8 cellular contexts compared by ENCODE assay signal in the genomic region with DNA sequence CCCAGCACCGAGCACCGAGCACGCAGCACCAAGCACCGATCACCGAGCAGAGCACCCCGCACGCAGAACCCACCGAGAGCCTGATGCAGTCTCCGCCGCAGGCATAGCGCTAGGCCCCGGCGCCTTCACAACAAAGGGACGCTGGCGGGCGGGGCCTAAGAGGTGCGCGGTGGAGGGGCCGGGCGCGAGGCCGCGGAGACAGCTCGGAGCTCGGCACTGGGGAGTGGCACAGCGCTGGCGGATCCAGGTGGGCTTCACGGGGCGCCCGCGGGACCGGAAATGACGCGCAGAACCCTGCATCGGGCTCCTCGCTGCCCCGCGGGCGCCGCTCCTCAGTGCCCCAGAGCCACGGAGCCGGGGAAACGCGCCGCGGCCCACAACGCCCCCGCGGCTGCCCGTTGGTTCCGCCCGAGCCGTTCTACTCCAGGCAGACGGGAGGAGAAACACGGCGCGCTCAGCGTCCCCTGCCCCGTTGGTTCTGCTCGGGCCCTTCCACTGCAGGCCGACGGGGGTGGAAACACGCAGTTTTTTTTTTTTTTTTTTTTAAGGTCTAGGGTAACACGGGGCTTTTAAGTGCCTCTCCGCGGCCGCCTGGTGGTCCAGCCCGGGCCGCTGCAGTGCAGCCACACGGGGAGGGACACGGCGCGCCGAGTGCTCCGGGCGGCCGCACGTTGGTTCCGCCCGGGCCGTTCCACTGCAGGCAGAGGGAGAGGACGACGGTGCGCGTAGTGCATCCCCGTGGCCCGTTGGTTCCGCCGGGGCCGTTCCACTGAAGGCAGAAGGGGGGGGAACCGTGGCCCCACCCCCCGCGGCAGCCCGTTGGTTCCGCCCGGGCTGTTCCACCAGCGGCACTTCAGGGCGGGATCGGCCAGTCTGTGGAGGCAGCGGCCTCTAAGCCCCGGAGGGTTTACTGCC. TPM values are rescaled to one million over a fixed set of nuclear protein-coding genes. Genes with fewer than 3 reads are reported as not detected.
DNase-seq lines count a peak whose midpoint lies in the region; ATAC-seq, FAIRE-seq and TF ChIP-seq lines count a peak whose summit lies in the region.
"Not testable (repeated sequence)": the region's sequence is repeated elsewhere in the genome, so short reads cannot be mapped to it uniquely, and the experiment has no call there.

No MANE protein-coding gene starts in this region.

- POLR2A ChIA-PET in H1 (lab: Charles Lee; ENCODE audit: partially characterized antibody), result interaction anchor here (0.7 kb wide), 1 partner anchor 49 kb away, joined by 3 read pairs; no protein-coding TSS in a partner anchor

- not testable (repeated sequence) for H3K9me3 Mint-ChIP-seq in CD14-positive monocyte

- H4K5ac ChIP-seq in H1 (ENCODE audit: insufficient read length, low read depth, low read length), result not testable (repeated sequence)

- 1% methylated on average over 23 of the region's 101 CpGs; no CpG with 5 or more reads in 1 of the 2 experiments for WGBS in H1 (ENCODE audit: extremely low coverage in 1 of 2, insufficient coverage in 1 of 2, insufficient read length in 1 of 2, insufficient replicate concordance in 2 of 2, low coverage in 1 of 2, low lambda C conversion rate in 2 of 2, missing lambda C conversion rate in 1 of 2), 2 experiments
- 0% methylated on average over 26 of the region's 101 CpGs for WGBS in mesenchymal stem cell

- H4K91ac ChIP-seq in H1 (replicated peaks; ENCODE audit: insufficient read length, low read length), result not testable (repeated sequence)
- peak overlapping the region; percentile 61 for H4K91ac ChIP-seq in mesenchymal stem cell (ENCODE audit: low read length)

- H3K4me1 ChIP-seq in OCI-LY1 (ENCODE audit: insufficient read depth, low read length, severe bottlenecking); H1 (replicated peaks in 1 of 4; ENCODE audit: control insufficient read depth in 3 of 4, insufficient read depth in 4 of 4, low read length in 3 of 4); mesenchymal stem cell (ENCODE audit: control insufficient read depth, insufficient read depth, low read depth, low read length): not testable (repeated sequence)

- not testable (repeated sequence) for TF ChIP-seq RAD21 in H1 (IDR thresholded peaks at IDR 0.05 in 1 of 2, conservative IDR thresholded peaks at IDR 0.05 in 1 of 2; ENCODE audit: low read depth in 2 of 2, low read length in 2 of 2)

- H3K79me1 ChIP-seq in H1 (ENCODE audit: low read depth, low read length); mesenchymal stem cell (replicated peaks; ENCODE audit: low read length, poor library complexity, severe bottlenecking): not testable (repeated sequence)

- not testable (repeated sequence) for H2BK120ac ChIP-seq in H1 (replicated peaks; ENCODE audit: low read depth, low read length); mesenchymal stem cell (ENCODE audit: low read depth, low read length)

- H3K36me3 Mint-ChIP-seq in CD14-positive monocyte, result peaks cover 6 to 16% of the 10 kb centered on the region in 2 donors

- H3K14ac ChIP-seq in H1 (ENCODE audit: insufficient read length); mesenchymal stem cell (ENCODE audit: low read length in 2 of 2): not testable (repeated sequence)

- H2BK12ac ChIP-seq in H1 (ENCODE audit: low read depth, low read length); mesenchymal stem cell (ENCODE audit: low read length in 2 of 2): not testable (repeated sequence)

- H3K4me2 ChIP-seq in OCI-LY1 (ENCODE audit: low read length), result not testable (repeated sequence)
- H3K4me2 ChIP-seq in H1 (ENCODE audit: insufficient read depth in 1 of 2, low read depth in 2 of 2, low read length in 2 of 2), result peak overlapping the region; percentile 45 to 49; a peak in 3 of 4 replicates
- H3K4me2 ChIP-seq in mesenchymal stem cell (ENCODE audit: low read length, poor library complexity, severe bottlenecking), result peak overlapping the region; percentile 33

- not testable (repeated sequence) for H3F3A ChIP-seq in OCI-LY1 (ENCODE audit: insufficient read depth, low read length)

- not testable (repeated sequence) for H2BK20ac ChIP-seq in H1 (ENCODE audit: low read length)

- H2AK5ac ChIP-seq in H1 (ENCODE audit: low read depth, low read length); mesenchymal stem cell (ENCODE audit: low read length, severe bottlenecking): not testable (repeated sequence)

- H3K9ac ChIP-seq in OCI-LY1 (ENCODE audit: low read length) (peak overlapping the region; percentile 43; the same call in 1 of the 2 replicates), H1 (replicated peaks in 1 of 4; ENCODE audit: extremely low read depth in 1 of 4, low read depth in 3 of 4, low read length in 3 of 4) (peak overlapping the region; percentile 62 to 81 (median 74)), mesenchymal stem cell (ENCODE audit: low read length) (peak overlapping the region; percentile 86)

- H3K23me2 ChIP-seq in H1 (ENCODE audit: low read depth, low read length), result not testable (repeated sequence)

- not testable (repeated sequence) for H2BK15ac ChIP-seq in H1 (ENCODE audit: low read length); mesenchymal stem cell (ENCODE audit: low read depth, poor library complexity, severe bottlenecking)

- peak overlapping the region; percentile 68 to 69 for H3K4me3 Mint-ChIP-seq in CD14-positive monocyte

- CTCF ChIA-PET in H1 (lab: Charles Lee; ENCODE audit: partially characterized antibody), result not testable (repeated sequence)

- H3K4me1 Mint-ChIP-seq in CD14-positive monocyte, result not testable (repeated sequence)

- H4K20me1 ChIP-seq in OCI-LY1 (ENCODE audit: insufficient read depth, low read length); H1 (replicated peaks in 1 of 2; ENCODE audit: control insufficient read depth in 1 of 2, insufficient read depth in 2 of 2, low read length in 2 of 2): not testable (repeated sequence)

- H3K9me2 ChIP-seq in OCI-LY1 (ENCODE audit: low read depth, low read length), result not testable (repeated sequence)

- not testable (repeated sequence) for H3K56ac ChIP-seq in H1 (replicated peaks; ENCODE audit: insufficient read length, low read depth, low read length)

- H3K4me3 ChIP-seq in OCI-LY1 (ENCODE audit: low read depth, low read length, poor library complexity, severe bottlenecking) (peak overlapping the region; percentile 47), H1 (ENCODE audit: extremely low read depth in 1 of 4, insufficient read depth in 2 of 4, low read depth in 3 of 4, low read length in 4 of 4) (peak overlapping the region; percentile 43 to 62 (median 55)), mesenchymal stem cell (ENCODE audit: insufficient read depth in 1 of 2, low read depth in 1 of 2, low read length in 2 of 2) (peak overlapping the region; percentile 51 to 63)

- not testable (repeated sequence) for H3K36me3 ChIP-seq in OCI-LY1 (ENCODE audit: insufficient read depth, low read length); H1 (ENCODE audit: control insufficient read depth in 2 of 4, insufficient read depth in 4 of 4, low read length in 3 of 4); mesenchymal stem cell (ENCODE audit: control insufficient read depth in 1 of 2, insufficient read depth in 2 of 2, low read depth in 1 of 2, low read length in 2 of 2)

- not testable (repeated sequence) for TF ChIP-seq CTCF in CD14-positive monocyte (IDR thresholded peaks at IDR 0.05); OCI-LY1 (IDR thresholded peaks at IDR 0.05; ENCODE audit: low read length); H1 (IDR thresholded peaks at IDR 0.05; ENCODE audit: control extremely low read depth in 1 of 3, insufficient read depth in 1 of 3, low read depth in 1 of 3, low read length in 3 of 3)

- not testable (repeated sequence) for TF ChIP-seq POLR2A in H1 (IDR thresholded peaks at IDR 0.05; ENCODE audit: control extremely low read depth in 1 of 2, low read depth in 2 of 2, low read length in 2 of 2)

- ATAC-seq in GM21360 (IDR thresholded peaks at IDR 0.05; ENCODE audit: unreplicated experiment) (peak; percentile 69), HG03558 (IDR thresholded peaks at IDR 0.05; ENCODE audit: extremely low read depth, unreplicated experiment) (peak; percentile 41)

- H3K27ac Mint-ChIP-seq in CD14-positive monocyte, result peak overlapping the region; percentile 83 to 99 (median 96)

- peak in 1 of 2 experiments; percentile 96; a peak in 1 of 3 replicates for TF ChIP-seq EP300 in H1 (IDR thresholded peaks at IDR 0.05; ENCODE audit: borderline replicate concordance in 1 of 2, low read depth in 2 of 2, low read length in 2 of 2)

- not testable (repeated sequence) for H2AFZ ChIP-seq in OCI-LY1 (ENCODE audit: low read length); H1 (ENCODE audit: low read length); mesenchymal stem cell (ENCODE audit: low read depth, low read length)

- not testable (repeated sequence) for H2BK5ac ChIP-seq in H1 (ENCODE audit: low read depth, low read length)
- peak overlapping the region; percentile 81 for H2BK5ac ChIP-seq in mesenchymal stem cell (ENCODE audit: low read depth, low read length, poor library complexity, severe bottlenecking)

- H3K4ac ChIP-seq in H1 (replicated peaks; ENCODE audit: insufficient read length, low read depth, low read length); mesenchymal stem cell (ENCODE audit: low read depth in 1 of 2, low read length in 2 of 2): not testable (repeated sequence)

- intact Hi-C loops in CD14-positive monocyte (cut with micrococcal nuclease), result loop anchor here (10.0 kb wide), 1 partner anchor 51 kb away; a partner anchor contains a TSS

- H3K79me2 ChIP-seq in OCI-LY1 (ENCODE audit: insufficient read depth, low read length); H1 (ENCODE audit: control insufficient read depth in 1 of 2, insufficient read depth in 2 of 2, low read length in 2 of 2): not testable (repeated sequence)

- H4K8ac ChIP-seq in H1 (ENCODE audit: extremely low read depth, insufficient read depth, low read length), result peak overlapping the region; percentile 85; the same call in 1 of the 2 replicates
- H4K8ac ChIP-seq in mesenchymal stem cell (ENCODE audit: low read length), result not testable (repeated sequence)

- peak overlapping the region; percentile 63 for H3K27ac ChIP-seq in OCI-LY1 (ENCODE audit: low read depth, low read length, poor library complexity, severe bottlenecking)
- peak overlapping the region; percentile 85; the same call in 1 of the 2 replicates for H3K27ac ChIP-seq in H1 (ENCODE audit: low read depth, low read length)
- peak overlapping the region; percentile 94 for H3K27ac ChIP-seq in mesenchymal stem cell (ENCODE audit: low read length, poor library complexity, severe bottlenecking)

- DNase-seq in CD14-positive monocyte (ENCODE audit: low spot score), result peak; percentile 92
- peak; percentile 90 for DNase-seq in activated T-cell treated with anti-CD3 and anti-CD28 coated beads for 24 hours (ENCODE audit: low read depth)
- peak in 1 of 2 experiments; percentile 97 for DNase-seq in H1 (ENCODE audit: low read depth in 1 of 2, low spot score in 2 of 2)
- DNase-seq in mesenchymal stem cell, result peak; percentile 91
- DNase-seq in stimulated activated CD4-positive, alpha-beta T cell treated with anti-CD3 and anti-CD28 coated beads, TNF-alpha, amount 100 ng/mL, for 24 hours (ENCODE audit: low read depth in 3 of 3), result peak; percentile 81 to 94 (median 86)

- H3K23ac ChIP-seq in H1 (ENCODE audit: insufficient read length); mesenchymal stem cell (ENCODE audit: low read length in 2 of 2): not testable (repeated sequence)

- not testable (repeated sequence) for H3K9me3 ChIP-seq in OCI-LY1 (ENCODE audit: low read length); H1 (ENCODE audit: insufficient read depth in 2 of 2, low read depth in 1 of 2, low read length in 1 of 2); mesenchymal stem cell (ENCODE audit: control insufficient read depth, low read length)

- H3K27me3 Mint-ChIP-seq in CD14-positive monocyte (ENCODE audit: low read depth in 3 of 3), result not testable (repeated sequence)

- H3K18ac ChIP-seq in H1 (ENCODE audit: extremely low read depth, low read length); mesenchymal stem cell (ENCODE audit: low read depth in 1 of 2, low read length in 2 of 2): not testable (repeated sequence)

- H3K27me3 ChIP-seq in OCI-LY1 (ENCODE audit: insufficient read depth, low read length); H1 (replicated peaks in 1 of 4; ENCODE audit: control insufficient read depth in 3 of 4, extremely low read depth in 1 of 4, insufficient read depth in 3 of 4, low read length in 3 of 4); mesenchymal stem cell (ENCODE audit: control insufficient read depth in 1 of 2, insufficient read depth in 1 of 2, low read length in 2 of 2): not testable (repeated sequence)

- not testable (repeated sequence) for FAIRE-seq in H1 (lab: Jason Lieb, UNC)

RNA-seq across cellular contexts. Expression of a gene that starts 21.8 kb away (rescaled TPM):
- polyA plus RNA-seq in CD14-positive monocyte (10 to 100 TPM in 1 of 2 donors, 1 to 10 TPM in 1; 4.4 to 13.3 TPM), H1 (2011; rRNA removed) (15.0 and 38.8 TPM in 2 replicates)
- 45.6 and 45.7 TPM in 2 replicates for total RNA-seq in H1 (2021; fragmentation: NEBNext Ultra II Directional; extraction: Animal tissue kit (Norgen Biotek cat#: 25700))
- 15.5 TPM for polyA plus RNA-seq in H1 (2011; cell fraction: cytosol; rRNA removed)
- 150 TPM for polyA plus RNA-seq in H1 (2011; cell fraction: nucleus; rRNA removed)
- 40.9 to 51.5 TPM (median 46.7 TPM) in 4 replicates for polyA plus RNA-seq in H1 (2012, experiment 1 of 2)
- 15.0 TPM for polyA plus RNA-seq in H1 (2012, experiment 2 of 2)
- polyA plus RNA-seq in H1 (2013, experiment 1 of 2), result 33.1 TPM
- 28.8 TPM for polyA plus RNA-seq in H1 (2013, experiment 2 of 2)
- polyA minus RNA-seq in H1 (2011; rRNA and poly(A)+ RNA removed), result 5.0 and 9.8 TPM in 2 replicates
- 72.5 TPM for polyA minus RNA-seq in H1 (2011; cell fraction: cytosol; rRNA and poly(A)+ RNA removed)
- polyA minus RNA-seq in H1 (2011; cell fraction: nucleus; rRNA and poly(A)+ RNA removed), result 26.2 TPM
- polyA plus RNA-seq in mesenchymal stem cell (2013, experiment 1 of 2), result 20.9 TPM
- 19.3 TPM for polyA plus RNA-seq in mesenchymal stem cell (2013, experiment 2 of 2)

RNA-seq across cellular contexts. Expression of a gene that starts 32.4 kb away (rescaled TPM):
- polyA plus RNA-seq in CD14-positive monocyte (100 to 1,000 TPM; 175 to 235 TPM), H1 (2011; rRNA removed) (78.0 and 105 TPM in 2 replicates)
- 80.1 and 89.7 TPM in 2 replicates for total RNA-seq in H1 (2021; fragmentation: NEBNext Ultra II Directional; extraction: Animal tissue kit (Norgen Biotek cat#: 25700))
- polyA plus RNA-seq in H1 (2011; cell fraction: cytosol; rRNA removed), result 93.5 TPM
- 230 TPM for polyA plus RNA-seq in H1 (2011; cell fraction: nucleus; rRNA removed)
- 68.6 to 97.3 TPM (median 83.2 TPM) in 4 replicates for polyA plus RNA-seq in H1 (2012, experiment 1 of 2)
- polyA plus RNA-seq in H1 (2012, experiment 2 of 2), result 59.0 TPM
- polyA plus RNA-seq in H1 (2013, experiment 1 of 2), result 44.9 TPM
- 41.0 TPM for polyA plus RNA-seq in H1 (2013, experiment 2 of 2)
- 37.6 and 56.0 TPM in 2 replicates for polyA minus RNA-seq in H1 (2011; rRNA and poly(A)+ RNA removed)
- polyA minus RNA-seq in H1 (2011; cell fraction: cytosol; rRNA and poly(A)+ RNA removed), result 57.0 TPM
- 65.2 TPM for polyA minus RNA-seq in H1 (2011; cell fraction: nucleus; rRNA and poly(A)+ RNA removed)
- polyA plus RNA-seq in mesenchymal stem cell (2013, experiment 1 of 2), result 42.8 TPM
- polyA plus RNA-seq in mesenchymal stem cell (2013, experiment 2 of 2), result 40.7 TPM

RNA-seq across cellular contexts. Expression of a gene that starts 53.3 kb away (rescaled TPM):
- polyA plus RNA-seq in CD14-positive monocyte, result 10 to 100 TPM; 12.2 to 17.7 TPM
- 46.3 and 46.7 TPM in 2 replicates for total RNA-seq in H1 (2021; fragmentation: NEBNext Ultra II Directional; extraction: Animal tissue kit (Norgen Biotek cat#: 25700))
- polyA plus RNA-seq in H1 (2011; rRNA removed), result 25.9 and 40.7 TPM in 2 replicates
- polyA plus RNA-seq in H1 (2011; cell fraction: cytosol; rRNA removed), result 28.6 TPM
- 53.9 TPM for polyA plus RNA-seq in H1 (2011; cell fraction: nucleus; rRNA removed)
- 31.6 to 37.7 TPM (median 34.8 TPM) in 4 replicates for polyA plus RNA-seq in H1 (2012, experiment 1 of 2)
- 28.2 TPM for polyA plus RNA-seq in H1 (2012, experiment 2 of 2)
- polyA plus RNA-seq in H1 (2013, experiment 1 of 2), result 31.0 TPM
- 31.3 TPM for polyA plus RNA-seq in H1 (2013, experiment 2 of 2)
- polyA minus RNA-seq in H1 (2011; rRNA and poly(A)+ RNA removed), result 30.9 and 34.1 TPM in 2 replicates
- polyA minus RNA-seq in H1 (2011; cell fraction: cytosol; rRNA and poly(A)+ RNA removed), result 27.1 TPM
- 27.1 TPM for polyA minus RNA-seq in H1 (2011; cell fraction: nucleus; rRNA and poly(A)+ RNA removed)
- polyA plus RNA-seq in mesenchymal stem cell (2013, experiment 1 of 2), result 29.7 TPM
- 29.4 TPM for polyA plus RNA-seq in mesenchymal stem cell (2013, experiment 2 of 2)
